11 cellular contexts compared by ENCODE assay signal in the genomic region with DNA sequence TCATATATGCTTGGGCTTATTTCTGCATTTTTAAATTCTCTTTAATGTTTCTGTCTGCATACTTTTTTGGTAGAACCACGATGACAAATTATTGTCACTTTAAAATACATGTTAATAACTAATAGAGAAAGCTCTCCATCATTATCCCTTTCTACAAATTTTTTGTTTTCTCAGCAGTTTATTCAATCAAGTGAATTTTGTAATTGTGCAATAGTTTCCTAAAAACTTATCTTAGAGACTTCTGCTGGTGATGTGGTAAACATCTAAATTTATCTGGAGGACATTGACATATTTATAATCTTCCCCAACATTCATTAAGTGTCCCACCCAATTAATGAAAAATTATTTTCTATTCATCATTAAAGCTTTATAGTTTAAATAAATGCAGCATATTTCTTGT.
"Had no signal": no experiment of that assay in that cellular context is flagged by ENCODE, and none has a peak within 500 bp of the region (broad histone marks: within the 10 kb centered on the region; RNA-seq: fewer than 3 reads in every experiment).

No MANE protein-coding gene starts in this region.

- H3K4me3 Mint-ChIP-seq: GM23338, H9, HFFc6 had no signal

- H3K9me3 ChIP-seq: HAP-1 had no signal

- H3K36me3 ChIP-seq: HAP-1 had no signal

- H3K27ac ChIP-seq: GM23248 had no signal

- H2AFZ ChIP-seq: GM23248, GM23338 had no signal

- ATAC-seq: GM23338, HCT116 had no signal

- H3K4me2 ChIP-seq: GM23338 had no signal

- H3K4me3 ChIP-seq: GM23248, GM23338, HAP-1 had no signal

- H3K27ac Mint-ChIP-seq: GM23338, H9, HFFc6 had no signal

- H3K4me1 ChIP-seq: HAP-1 had no signal

- DNase-seq: GM23248, GOT3, H7, H9, HCEC 1CT, HFFc6 had no signal

- H3K9me3 Mint-ChIP-seq: H9, HFFc6 had no signal

- FAIRE-seq: H1, H54 had no signal

- H3K9ac ChIP-seq: GM23248 had no signal

- H3K4me1 Mint-ChIP-seq: GM23338 had no signal
